ENCODE assay signal across 13 cellular contexts in the genomic region with DNA sequence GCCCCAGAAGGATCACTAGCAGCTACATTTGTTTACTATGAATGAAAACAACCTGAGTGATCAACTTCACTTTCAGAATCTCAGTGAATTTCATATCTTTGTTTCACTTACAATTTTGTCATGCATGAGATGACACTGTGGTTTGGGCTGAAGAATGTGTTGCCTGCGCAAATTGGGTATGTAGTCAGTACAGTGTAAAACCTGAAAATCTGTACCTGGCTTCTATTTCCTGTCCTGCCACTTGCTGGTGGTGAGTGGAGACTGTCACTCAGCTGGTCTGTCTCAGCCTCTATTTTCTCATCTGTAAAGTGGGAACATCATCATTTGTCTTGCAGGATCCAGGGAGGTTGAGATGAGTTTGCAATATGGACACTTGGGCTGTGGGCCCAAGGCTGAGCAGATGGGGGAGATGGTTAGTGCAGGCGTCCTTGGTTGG.
DNase-seq lines count a peak whose midpoint lies in the region; ATAC-seq and TF ChIP-seq lines count a peak whose summit lies in the region.
"Had no signal": no experiment of that assay in that cellular context is flagged by ENCODE, and none has a peak within 500 bp of the region (broad histone marks: within the 10 kb centered on the region; RNA-seq: fewer than 3 reads in every experiment).

No MANE protein-coding gene starts in this region.

- intact Hi-C loops in activated T-helper 1 cell treated with anti-CD3 and anti-CD28 coated beads, Interleukin-12 subunit alpha, Interleukin-12 subunit beta, Interleukin-2, Interleukin-4 antibody, amounts not matched to agents 30 ng/mL and 10 ng/mL and 1 ng/mL, durations not matched to agents 14 hours and 24 hours and 36 hours (cut with micrococcal nuclease), result loop anchor here (5.0 to 10.0 kb wide), 4 partner anchors 145 to 732 kb away; a partner anchor contains a TSS
- intact Hi-C loops in left cardiac atrium (cut with DNase I), result no loop called here

- H3K4me1 Mint-ChIP-seq in activated T-helper 1 cell treated with anti-CD3 and anti-CD28 coated beads, Interleukin-12 subunit alpha, Interleukin-12 subunit beta, Interleukin-2, Interleukin-4 antibody, amounts not matched to agents 30 ng/mL and 10 ng/mL and 1 ng/mL, durations not matched to agents 14 hours and 24 hours and 36 hours (ENCODE audit: low read depth), result peaks cover 49% of the 10 kb centered on the region

- peak overlapping the region; percentile 27 for H3K27ac Mint-ChIP-seq in activated T-helper 1 cell treated with anti-CD3 and anti-CD28 coated beads, Interleukin-12 subunit alpha, Interleukin-12 subunit beta, Interleukin-2, Interleukin-4 antibody, amounts not matched to agents 30 ng/mL and 10 ng/mL and 1 ng/mL, durations not matched to agents 14 hours and 24 hours and 36 hours
- H3K27ac Mint-ChIP-seq: stimulated activated naive CD8-positive, alpha-beta T cell treated with anti-CD3 and anti-CD28 coated beads, Interleukin-15, Interleukin-2, amounts not matched to agents 100 ng/mL and 50 ng/mL, for 24 hours had no signal

- peaks cover 8% of the 10 kb centered on the region for H3K9me3 Mint-ChIP-seq in activated T-helper 1 cell treated with anti-CD3 and anti-CD28 coated beads, Interleukin-12 subunit alpha, Interleukin-12 subunit beta, Interleukin-2, Interleukin-4 antibody, amounts not matched to agents 30 ng/mL and 10 ng/mL and 1 ng/mL, durations not matched to agents 14 hours and 24 hours and 36 hours

- H3K4me3 Mint-ChIP-seq in activated T-helper 1 cell treated with anti-CD3 and anti-CD28 coated beads, Interleukin-12 subunit alpha, Interleukin-12 subunit beta, Interleukin-2, Interleukin-4 antibody, amounts not matched to agents 30 ng/mL and 10 ng/mL and 1 ng/mL, durations not matched to agents 14 hours and 24 hours and 36 hours, result no peak overlapping the region
- H3K4me3 Mint-ChIP-seq: stimulated activated naive CD8-positive, alpha-beta T cell treated with anti-CD3 and anti-CD28 coated beads, Interleukin-15, Interleukin-2, amounts not matched to agents 100 ng/mL and 50 ng/mL, for 24 hours had no signal

- peak; percentile 89 for ATAC-seq in GM18502 (IDR thresholded peaks at IDR 0.05; ENCODE audit: poor library complexity, unreplicated experiment)
- ATAC-seq in GM19455 (IDR thresholded peaks at IDR 0.05; ENCODE audit: unreplicated experiment), result peak; percentile 95
- peak; percentile 91 for ATAC-seq in HG03060 (IDR thresholded peaks at IDR 0.05; ENCODE audit: low read depth, unreplicated experiment)
- ATAC-seq in left cardiac atrium, result no peak
- no peak for ATAC-seq in SK-N-SH treated with all-trans-retinoic acid at 6 μM for 48 hours

- DNase-seq in activated T-helper 1 cell treated with anti-CD3 and anti-CD28 coated beads, Interleukin-12 subunit alpha, Interleukin-12 subunit beta, Interleukin-2, Interleukin-4 antibody, amounts not matched to agents 30 ng/mL and 10 ng/mL and 1 ng/mL, durations not matched to agents 14 hours and 24 hours and 36 hours (ENCODE audit: low spot score), result peak; percentile 10
- DNase-seq in NCI-H1930 (lab: John Stamatoyannopoulos, UW) (no peak), AG08395 (ENCODE audit: low spot score) (no peak), left cardiac atrium (no peak)
- DNase-seq: activated CD8-positive, alpha-beta memory T cell treated with anti-CD3 and anti-CD28 coated beads, Interleukin-2, amount 50 U/mL, for 48 hours; effector CD4-positive, alpha-beta T cell; kidney; sigmoid colon had no signal

- peaks cover 5% of the 10 kb centered on the region for H3K36me3 Mint-ChIP-seq in activated T-helper 1 cell treated with anti-CD3 and anti-CD28 coated beads, Interleukin-12 subunit alpha, Interleukin-12 subunit beta, Interleukin-2, Interleukin-4 antibody, amounts not matched to agents 30 ng/mL and 10 ng/mL and 1 ng/mL, durations not matched to agents 14 hours and 24 hours and 36 hours (ENCODE audit: low read depth)

- H3K27me3 Mint-ChIP-seq in activated T-helper 1 cell treated with anti-CD3 and anti-CD28 coated beads, Interleukin-12 subunit alpha, Interleukin-12 subunit beta, Interleukin-2, Interleukin-4 antibody, amounts not matched to agents 30 ng/mL and 10 ng/mL and 1 ng/mL, durations not matched to agents 14 hours and 24 hours and 36 hours (ENCODE audit: insufficient read depth), result peaks cover 4% of the 10 kb centered on the region
- H3K27me3 Mint-ChIP-seq: stimulated activated naive CD8-positive, alpha-beta T cell treated with anti-CD3 and anti-CD28 coated beads, Interleukin-15, Interleukin-2, amounts not matched to agents 100 ng/mL and 50 ng/mL, for 24 hours had no signal

TF ChIP-seq in SK-N-SH treated with all-trans-retinoic acid at 6 μM for 48 hours, 23 proteins besides CTCF, POLR2A, EP300 and RAD21:
- TF ChIP-seq ZNF70 (CRISPR knock-in tag; IDR thresholded peaks at IDR 0.05) (no peak), TCF4 (CRISPR knock-in tag; IDR thresholded peaks at IDR 0.05; ENCODE audit: borderline replicate concordance) (no peak), ZC3H10 (CRISPR knock-in tag; IDR thresholded peaks at IDR 0.05) (no peak), ZFP30 (CRISPR knock-in tag; IDR thresholded peaks at IDR 0.05) (no peak), ESRRG (CRISPR knock-in tag; IDR thresholded peaks at IDR 0.05) (no peak), ZFP3 (CRISPR knock-in tag; IDR thresholded peaks at IDR 0.05) (no peak), OSR1 (CRISPR knock-in tag; IDR thresholded peaks at IDR 0.05) (no peak), TOX (CRISPR knock-in tag; IDR thresholded peaks at IDR 0.05; ENCODE audit: borderline replicate concordance) (no peak)

Comparison
In these comparisons a context has a peak if more than half of its experiments do, and no peak if none do; other contexts are left out.
1. ATAC-seq: peak in GM18502 (single experiment), GM19455 (single experiment) and HG03060 (single experiment); none in left cardiac atrium (0 of 2) and SK-N-SH treated with all-trans-retinoic acid at 6 μM for 48 hours (single experiment).